16 cellular contexts compared by ENCODE assay signal in the genomic region with DNA sequence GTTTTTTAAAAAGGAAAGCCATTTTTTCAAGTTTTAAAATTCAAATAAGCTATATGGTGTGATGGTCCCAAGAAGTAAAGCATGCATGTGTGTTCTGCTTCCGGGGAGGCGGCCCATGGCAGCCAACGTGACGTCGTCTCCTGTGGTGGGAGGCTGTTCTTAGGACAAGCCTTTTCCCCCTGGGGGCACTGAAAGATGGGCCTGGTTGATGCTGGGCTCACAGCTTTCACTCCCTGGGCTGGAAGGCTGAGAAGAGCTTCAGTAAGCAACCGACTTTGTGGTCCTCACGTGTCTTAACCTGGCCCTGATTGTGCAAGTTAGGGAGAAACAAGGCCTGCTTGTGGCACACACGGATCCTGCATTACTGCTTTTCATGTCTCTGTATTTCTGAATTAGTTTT.
A peak's percentile ranks its signal among the peaks of the same experiment; 100 is the strongest.
DNase-seq lines count a peak whose midpoint lies in the region; ATAC-seq and TF ChIP-seq lines count a peak whose summit lies in the region.
"Had no signal": no experiment of that assay in that cellular context is flagged by ENCODE, and none has a peak within 500 bp of the region (broad histone marks: within the 10 kb centered on the region; RNA-seq: fewer than 3 reads in every experiment).

No MANE protein-coding gene starts in this region.

- H3K4me1 ChIP-seq in right atrium auricular region (peaks cover 0 to 19% of the 10 kb centered on the region in 2 donors), gastroesophageal sphincter (peaks cover 7 to 38% (median 12%) of the 10 kb centered on the region in 3 donors), spleen (no peaks in the 10 kb centered on the region)

- TF ChIP-seq EP300 in gastroesophageal sphincter (IDR thresholded peaks at IDR 0.05), result no peak

- TF ChIP-seq CTCF in right atrium auricular region (IDR thresholded peaks at IDR 0.05) (no peak), gastroesophageal sphincter (IDR thresholded peaks at IDR 0.05) (no peak), spleen (IDR thresholded peaks at IDR 0.05 in 8 of 11, conservative IDR thresholded peaks at IDR 0.05 in 3 of 11) (no peak)

- 80 to 83% methylated on average over 1 to 3 of the region's 8 CpGs for whole genome bisulfite sequencing in gastroesophageal sphincter (ENCODE audit: low coverage in 1 of 2), 2 donors
- WGBS in spleen, 5 donors, result 85 to 92% (median 89%) methylated on average over 8 of the region's 8 CpGs

- TF ChIP-seq POLR2A in gastroesophageal sphincter (IDR thresholded peaks at IDR 0.05), result no peak
- no peak for TF ChIP-seq POLR2A in spleen (IDR thresholded peaks at IDR 0.05)

- H3K27me3 ChIP-seq in right atrium auricular region (no peaks in the 10 kb centered on the region), gastroesophageal sphincter (no peaks in the 10 kb centered on the region), spleen (replicated peaks in 1 of 7) (no peaks in the 10 kb centered on the region)
- H3K27me3 ChIP-seq: BLaER1 had no signal

- H3K9me3 ChIP-seq in right atrium auricular region (no peaks in the 10 kb centered on the region), gastroesophageal sphincter (no peaks in the 10 kb centered on the region), spleen (no peaks in the 10 kb centered on the region)
- H3K9me3 ChIP-seq: BLaER1 had no signal

- ATAC-seq in Right ventricle myocardium superior (ENCODE audit: poor library complexity), result no peak
- ATAC-seq in gastroesophageal sphincter, result no peak
- no peak for ATAC-seq in GM18873 (IDR thresholded peaks at IDR 0.05; ENCODE audit: low FRiP score, unreplicated experiment)
- ATAC-seq in GM21390 (IDR thresholded peaks at IDR 0.05; ENCODE audit: unreplicated experiment), result no peak
- ATAC-seq: PC-3 had no signal

- H3K27ac ChIP-seq in right atrium auricular region (peak overlapping the region; percentile 22 to 74), gastroesophageal sphincter (peak overlapping the region in 3 of 4 donors; percentile 74 to 86 (median 74)), spleen (no peak overlapping the region)
- H3K27ac ChIP-seq: BLaER1, KMS-11 had no signal

- H3K36me3 ChIP-seq in right atrium auricular region (no peaks in the 10 kb centered on the region), gastroesophageal sphincter (no peaks in the 10 kb centered on the region), spleen (no peaks in the 10 kb centered on the region)
- H3K36me3 ChIP-seq: BLaER1 had no signal

- H3K4me3 ChIP-seq in right atrium auricular region (no peak overlapping the region), gastroesophageal sphincter (no peak overlapping the region), spleen (no peak overlapping the region)
- H3K4me3 ChIP-seq: BLaER1 had no signal

- intact Hi-C loops in Right ventricle myocardium superior (cut with DNase I) (no loop called here), spleen (cut with DNase I; ENCODE audit: low total_unique reads) (no loop called here)

- no peak for DNase-seq in right atrium auricular region (ENCODE audit: low spot score)
- DNase-seq in Right ventricle myocardium superior, result no peak
- DNase-seq in spleen, result peak; percentile 59
- DNase-seq in NCI-H82 (lab: John Stamatoyannopoulos, UW), result no peak
- DNase-seq: CD4-positive, alpha-beta memory T cell; GF-D8; GOT3; NCI-H187 treated with DMSO at 0.1 percent for 48 hours; NCI-H2227 treated with DMSO at 0.1 percent for 48 hours; NCI-H774; PC-3 had no signal

Comparison
In these comparisons a context has a peak if more than half of its experiments do, and no peak if none do; other contexts are left out.
1. H3K27ac ChIP-seq: peak in right atrium auricular region (2 of 2) and gastroesophageal sphincter (3 of 4); none in spleen (0 of 8).